Comparison of ENCODE assay signal across 18 cellular contexts in the genomic region with DNA sequence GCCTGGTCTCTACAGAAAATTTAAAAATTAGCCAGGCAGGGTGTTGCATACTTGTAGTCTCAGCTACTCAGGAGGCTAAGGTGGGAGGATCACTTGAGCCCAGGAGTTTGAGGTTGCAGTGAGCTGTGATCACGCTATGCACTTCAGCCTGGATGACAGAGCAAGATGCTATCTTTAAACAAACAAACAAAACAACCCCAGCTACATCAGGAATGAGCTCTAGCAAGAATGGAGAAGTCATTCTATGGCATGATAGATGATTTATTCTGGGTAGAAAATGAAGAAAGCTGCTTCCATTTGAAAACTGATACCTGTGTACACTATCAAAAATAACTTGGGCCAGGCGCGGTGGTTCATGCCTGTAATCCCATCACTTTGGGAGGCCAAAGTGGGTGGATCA. TPM values are rescaled to one million over a fixed set of nuclear protein-coding genes. Genes with fewer than 3 reads are reported as not detected.
A peak's percentile ranks its signal among the peaks of the same experiment; 100 is the strongest.
DNase-seq lines count a peak whose midpoint lies in the region; ATAC-seq and TF ChIP-seq lines count a peak whose summit lies in the region.
"Had no signal": no experiment of that assay in that cellular context is flagged by ENCODE, and none has a peak within 500 bp of the region (broad histone marks: within the 10 kb centered on the region; RNA-seq: fewer than 3 reads in every experiment).

No MANE protein-coding gene starts in this region.

- no peak overlapping the region for H3K4me3 Mint-ChIP-seq in nephron progenitor cell
- H3K4me3 Mint-ChIP-seq: B cell; CD4-positive, CD25-positive, alpha-beta regulatory T cell; CD8-positive, alpha-beta memory T cell had no signal

- DNase-seq in Daoy (ENCODE audit: low read depth) = peak; percentile 9
- DNase-seq in M059J (ENCODE audit: low read depth) = peak; percentile 39
- DNase-seq in adipocyte (ENCODE audit: low read depth) = peak; percentile 33
- DNase-seq in nephron progenitor cell = no peak
- no peak for DNase-seq in foreskin melanocyte
- no peak for DNase-seq in cerebellar nuclear complex (lab: John Stamatoyannopoulos, UW)
- DNase-seq: Calu3; CD4-positive, CD25-positive, alpha-beta regulatory T cell; CD8-positive, alpha-beta memory T cell; DMS53; DMS79 treated with DMSO at 0.1 percent for 48 hours; GM23248; H7; HCEC 1CT had no signal

- H3K36me3 Mint-ChIP-seq in nephron progenitor cell (ENCODE audit: low read depth) = no peaks in the 10 kb centered on the region
- H3K36me3 Mint-ChIP-seq: CD4-positive, CD25-positive, alpha-beta regulatory T cell; CD8-positive, alpha-beta memory T cell had no signal

- TF ChIP-seq CTCF in nephron progenitor cell (IDR thresholded peaks at IDR 0.05) = no peak

- H3K9ac ChIP-seq in adipocyte (ENCODE audit: low read length) = no peak overlapping the region
- H3K9ac ChIP-seq: BLaER1, GM23248 had no signal

- H3K27me3 ChIP-seq in adipocyte (replicated peaks; ENCODE audit: control insufficient read depth, insufficient read depth, low read length) = peaks cover 11% of the 10 kb centered on the region
- H3K27me3 ChIP-seq: BLaER1 had no signal

- peaks cover 6% of the 10 kb centered on the region for H3K4me1 Mint-ChIP-seq in nephron progenitor cell
- H3K4me1 Mint-ChIP-seq: B cell; CD8-positive, alpha-beta memory T cell had no signal

- no peak for ATAC-seq in GM21390 (IDR thresholded peaks at IDR 0.05; ENCODE audit: unreplicated experiment)

- no peaks in the 10 kb centered on the region for H3K9me3 ChIP-seq in adipocyte (ENCODE audit: control insufficient read depth, low read length)
- H3K9me3 ChIP-seq: BLaER1 had no signal

- no peaks in the 10 kb centered on the region for H3K9me3 Mint-ChIP-seq in nephron progenitor cell
- H3K9me3 Mint-ChIP-seq: CD4-positive, CD25-positive, alpha-beta regulatory T cell; CD8-positive, alpha-beta memory T cell had no signal

- H3K27ac Mint-ChIP-seq in nephron progenitor cell = peak overlapping the region; percentile 36
- H3K27ac Mint-ChIP-seq: B cell; CD4-positive, CD25-positive, alpha-beta regulatory T cell had no signal

- no peaks in the 10 kb centered on the region for H3K36me3 ChIP-seq in adipocyte (ENCODE audit: control insufficient read depth, insufficient read depth, low read length, severe bottlenecking)
- H3K36me3 ChIP-seq: BLaER1 had no signal

- H3K4me3 ChIP-seq in adipocyte (ENCODE audit: low read length) = no peak overlapping the region
- H3K4me3 ChIP-seq: BLaER1, GM23248 had no signal

- H3K4me1 ChIP-seq in adipocyte (ENCODE audit: control insufficient read depth, insufficient read depth, low read length) = peaks cover 1% of the 10 kb centered on the region

- peaks cover 18% of the 10 kb centered on the region for H3K27me3 Mint-ChIP-seq in nephron progenitor cell (ENCODE audit: low read depth, poor library complexity)

RNA-seq across cellular contexts. Expression of gene SHISA2, which starts 15.8 kb away (rescaled TPM):
- 100 and 138 TPM in 2 replicates for total RNA-seq in Daoy (2014; rRNA removed; shearing (Covaris generic))
- 0.44 TPM in 1 of 2 replicates, not detected in the other for total RNA-seq in M059J (2014; rRNA removed; shearing (Covaris generic))
- total RNA-seq: A172, B cell had no signal

Comparison
In these comparisons a context has a peak if more than half of its experiments do, and no peak if none do; other contexts are left out.
1. DNase-seq: peak in Daoy (single experiment), M059J (single experiment) and adipocyte (single experiment); none in nephron progenitor cell (single experiment), foreskin melanocyte (single experiment) and cerebellar nuclear complex (0 of 2).
2. RNA of gene SHISA2, which starts 15.8 kb away (total RNA-seq): 100 to 138 TPM in Daoy; 0.44 TPM in M059J; every median in the first group is over 10 times any median in the second.